ENCODE assay signal across 9 cellular contexts in the genomic region with DNA sequence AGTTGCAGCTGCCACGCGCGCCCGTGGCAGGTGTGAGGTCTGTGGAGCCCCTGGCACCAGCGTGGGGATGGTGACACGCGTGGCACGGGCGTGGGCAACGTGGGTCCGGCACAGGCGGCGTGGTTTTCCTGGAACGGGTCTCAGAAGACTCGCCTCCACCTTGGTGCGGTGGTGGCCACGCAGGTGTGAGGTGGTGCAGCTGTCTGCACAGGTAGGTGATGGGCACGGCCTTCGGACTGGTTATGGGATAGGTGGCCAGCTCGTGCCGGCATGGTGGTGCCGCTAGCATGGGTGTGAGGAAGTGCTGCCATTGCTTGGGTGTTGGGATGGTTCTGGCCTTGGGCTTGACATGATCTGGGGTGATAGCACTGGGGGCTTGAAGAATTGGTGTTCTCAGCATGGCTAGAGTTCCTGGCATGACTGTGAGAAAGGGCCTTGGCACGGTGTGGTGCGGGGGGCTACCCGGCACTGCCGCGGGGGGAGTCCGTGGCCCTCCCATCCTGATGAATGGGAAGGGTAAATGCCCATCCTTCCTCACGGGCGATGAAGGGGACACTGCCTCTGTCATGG. TPM values are rescaled to one million over a fixed set of nuclear protein-coding genes. Genes with fewer than 3 reads are reported as not detected.
A peak's percentile ranks its signal among the peaks of the same experiment; 100 is the strongest.
DNase-seq lines count a peak whose midpoint lies in the region; ATAC-seq and TF ChIP-seq lines count a peak whose summit lies in the region.
"Had no signal": no experiment of that assay in that cellular context is flagged by ENCODE, and none has a peak within 500 bp of the region (broad histone marks: within the 10 kb centered on the region; RNA-seq: fewer than 3 reads in every experiment).

No MANE protein-coding gene starts in this region.

- CTCF ChIA-PET in BJ (lab: Yijun Ruan, JAX), result interaction anchor here (0.5 to 2.0 kb wide), 10 partner anchors 8 to 164 kb away, joined by 3 to 19 read pairs (median 4); no protein-coding TSS in a partner anchor

- H3K9me3 Mint-ChIP-seq in endodermal cell, result no peaks in the 10 kb centered on the region
- no peaks in the 10 kb centered on the region for H3K9me3 Mint-ChIP-seq in neural progenitor cell

- POLR2A ChIA-PET in BJ (lab: Charles Lee), result no interaction called here

- H3K27ac Mint-ChIP-seq in endodermal cell (no peak overlapping the region), neural progenitor cell (no peak overlapping the region)

- H3K4me1 Mint-ChIP-seq in endodermal cell (peaks cover 17% of the 10 kb centered on the region), neural progenitor cell (peaks cover 29% of the 10 kb centered on the region)

- H3K27me3 Mint-ChIP-seq in endodermal cell (ENCODE audit: insufficient read depth) (peaks cover 24% of the 10 kb centered on the region), neural progenitor cell (ENCODE audit: insufficient read depth, low read depth) (peaks cover 15% of the 10 kb centered on the region)

- H3K4me2 ChIP-seq in neural progenitor cell, result peak overlapping the region; percentile 71

- no peaks in the 10 kb centered on the region for H3K79me2 ChIP-seq in neural progenitor cell (ENCODE audit: low read depth)

- peaks cover 9% of the 10 kb centered on the region for H3F3A ChIP-seq in neural progenitor cell (ENCODE audit: low read depth)

- peaks cover 18% of the 10 kb centered on the region for H3K27me3 ChIP-seq in BJ (ENCODE audit: control insufficient read depth, insufficient read depth, low read length)
- peaks cover 10% of the 10 kb centered on the region for H3K27me3 ChIP-seq in endodermal cell (ENCODE audit: control insufficient read depth, insufficient read depth, low read length, poor library complexity, severe bottlenecking)
- peaks cover 21% of the 10 kb centered on the region for H3K27me3 ChIP-seq in neural progenitor cell

- H3K4me3 Mint-ChIP-seq in endodermal cell (peak overlapping the region; percentile 48), neural progenitor cell (peak overlapping the region; percentile 83)

- ATAC-seq in HG03139 (IDR thresholded peaks at IDR 0.05; ENCODE audit: unreplicated experiment), result no peak
- ATAC-seq in HG03378 (IDR thresholded peaks at IDR 0.05; ENCODE audit: unreplicated experiment), result no peak
- ATAC-seq in GM19463 (IDR thresholded peaks at IDR 0.05; ENCODE audit: unreplicated experiment), result no peak

- H3K27ac ChIP-seq in endodermal cell (ENCODE audit: low read depth, low read length), result no peak overlapping the region
- no peak overlapping the region for H3K27ac ChIP-seq in neural progenitor cell

- no peak for TF ChIP-seq CTCF in BJ (IDR thresholded peaks at IDR 0.05; ENCODE audit: insufficient read depth, low read depth, low read length)
- TF ChIP-seq CTCF in endodermal cell (conservative IDR thresholded peaks at IDR 0.05), result no peak
- no peak for TF ChIP-seq CTCF in neural progenitor cell (IDR thresholded peaks at IDR 0.05)

- H3K9ac ChIP-seq in endodermal cell (ENCODE audit: extremely low read depth, low read length, poor library complexity, severe bottlenecking), result no peak overlapping the region
- H3K9ac ChIP-seq in neural progenitor cell, result no peak overlapping the region

- H2AFZ ChIP-seq in neural progenitor cell (replicated peaks), result no peak overlapping the region

- DNase-seq in BJ (ENCODE audit: low read depth), result no peak
- no peak for DNase-seq in Jurkat, Clone E6-1 (ENCODE audit: low read depth, low spot score)
- DNase-seq in endodermal cell, result peak; percentile 58
- no peak for DNase-seq in neural progenitor cell (ENCODE audit: low spot score)
- DNase-seq in SK-N-DZ (ENCODE audit: low spot score), result no peak

- H3K4me3 ChIP-seq in BJ (ENCODE audit: low read depth, low read length), result peak overlapping the region; percentile 66
- H3K4me3 ChIP-seq in Jurkat, Clone E6-1 (ENCODE audit: low read length), result peak overlapping the region; percentile 32
- peak overlapping the region; percentile 65 for H3K4me3 ChIP-seq in endodermal cell (ENCODE audit: low read length)
- H3K4me3 ChIP-seq in neural progenitor cell, result peak overlapping the region; percentile 44
- H3K4me3 ChIP-seq: GM12878 had no signal

- WGBS in endodermal cell (ENCODE audit: insufficient coverage in 1 of 2, insufficient read length in 1 of 2), 2 experiments, result 48 to 64% methylated on average over 15 to 30 of the region's 30 CpGs

- H3K4me1 ChIP-seq in endodermal cell (ENCODE audit: control insufficient read depth, insufficient read depth, low read length) (no peaks in the 10 kb centered on the region), neural progenitor cell (peaks cover 13% of the 10 kb centered on the region)

- H3K36me3 ChIP-seq in BJ (ENCODE audit: control insufficient read depth, insufficient read depth, low read length) (no peaks in the 10 kb centered on the region), endodermal cell (ENCODE audit: control insufficient read depth, insufficient read depth, low read length) (no peaks in the 10 kb centered on the region), neural progenitor cell (no peaks in the 10 kb centered on the region)

- H4K20me1 ChIP-seq in neural progenitor cell (ENCODE audit: low read depth), result no peaks in the 10 kb centered on the region

- H3K9me3 ChIP-seq in endodermal cell (ENCODE audit: control insufficient read depth, low read length), result no peaks in the 10 kb centered on the region
- no peaks in the 10 kb centered on the region for H3K9me3 ChIP-seq in neural progenitor cell (ENCODE audit: low read depth)

- H3K36me3 Mint-ChIP-seq in endodermal cell (ENCODE audit: low read depth) (peaks cover 9% of the 10 kb centered on the region), neural progenitor cell (no peaks in the 10 kb centered on the region)

RNA-seq across cellular contexts. Expression of a gene that starts 0.5 kb away (rescaled TPM):
- 1.1 and 2.5 TPM in 2 replicates for polyA plus RNA-seq in BJ (2011; rRNA removed)
- 2.6 and 3.4 TPM in 2 replicates for polyA minus RNA-seq in BJ (2011; rRNA and poly(A)+ RNA removed)
- polyA plus RNA-seq in Jurkat, Clone E6-1 (2012; ENCODE audit: insufficient read depth, insufficient read length), result 1.7 TPM
- total RNA-seq in endodermal cell, result 1 to 10 TPM; 5.6 to 8.7 TPM
- polyA plus RNA-seq in endodermal cell (2013, experiment 1 of 2), result 6.4 TPM
- 5.5 TPM for polyA plus RNA-seq in endodermal cell (2013, experiment 2 of 2)
- 1.1 and 4.6 TPM in 2 replicates for total RNA-seq in neural progenitor cell (ENCODE audit: low replicate concordance)
- 4.0 and 4.3 TPM in 2 replicates for polyA plus RNA-seq in SK-N-DZ (2014; cell fraction: cytosol; rRNA removed)
- polyA plus RNA-seq in SK-N-DZ (2014; cell fraction: nucleus; rRNA removed), result 4.3 and 6.7 TPM in 2 replicates
- polyA plus RNA-seq: GM12878 had no signal
